Comparison of ENCODE assay signal across 24 cellular contexts in the genomic region with DNA sequence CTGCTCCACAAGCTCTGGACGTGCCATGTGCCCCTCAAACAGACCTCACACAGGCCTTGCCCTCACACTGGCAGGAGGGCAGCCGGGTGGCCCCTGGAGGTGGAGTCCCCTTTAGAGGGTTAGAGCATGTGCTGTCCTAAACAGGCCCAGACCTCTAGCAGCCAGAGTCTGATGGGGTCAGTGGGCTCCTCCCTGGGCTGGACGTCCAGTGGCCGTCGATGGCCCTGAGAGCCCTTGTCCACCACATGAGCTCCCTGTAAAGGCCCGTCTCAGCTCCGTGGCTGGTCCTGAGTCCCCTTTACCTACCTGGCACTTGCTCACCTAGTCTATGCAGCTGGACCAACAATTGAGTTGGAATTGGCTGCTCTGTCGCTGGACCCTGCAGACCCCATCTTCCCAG. TPM values are rescaled to one million over a fixed set of nuclear protein-coding genes. Genes with fewer than 3 reads are reported as not detected.
DNase-seq lines count a peak whose midpoint lies in the region; ATAC-seq and TF ChIP-seq lines count a peak whose summit lies in the region.
"Had no signal": no experiment of that assay in that cellular context is flagged by ENCODE, and none has a peak within 500 bp of the region (broad histone marks: within the 10 kb centered on the region; RNA-seq: fewer than 3 reads in every experiment).

No MANE protein-coding gene starts in this region.

- ATAC-seq in activated CD4-positive, alpha-beta T cell treated with anti-CD3 and anti-CD28 coated beads for 36 hours: no peak
- ATAC-seq in natural killer cell treated with Interleukin-12 subunit alpha and Interleukin-12 subunit beta and Interleukin-15 and Interleukin-18, amount 100 ng/mL, for 72 hours: no peak
- no peak for ATAC-seq in natural killer cell
- no peak for ATAC-seq in naive thymus-derived CD4-positive, alpha-beta T cell

- peaks cover 0 to 8% (median 4%) of the 10 kb centered on the region in 6 donors for H3K4me1 ChIP-seq in spleen
- H3K4me1 ChIP-seq in naive thymus-derived CD4-positive, alpha-beta T cell (ENCODE audit: control insufficient read depth in 2 of 2, insufficient read depth in 2 of 2, low read length in 2 of 2): no peaks in the 10 kb centered on the region

- no peak overlapping the region for H3K4me3 ChIP-seq in spleen
- no peak overlapping the region for H3K4me3 ChIP-seq in naive thymus-derived CD4-positive, alpha-beta T cell (ENCODE audit: low read length)
- H3K4me3 ChIP-seq: PC-9 had no signal

- POLR2A ChIA-PET in activated CD4-positive, alpha-beta T cell treated with anti-CD3 and anti-CD28 coated beads for 36 hours (lab: Charles Lee): no interaction called here
- POLR2A ChIA-PET in naive thymus-derived CD4-positive, alpha-beta T cell (lab: Charles Lee): no interaction called here

- H3K9me3 Mint-ChIP-seq in activated CD4-positive, alpha-beta T cell treated with anti-CD3 and anti-CD28 coated beads for 36 hours (ENCODE audit: low read depth): no peaks in the 10 kb centered on the region
- no peaks in the 10 kb centered on the region for H3K9me3 Mint-ChIP-seq in natural killer cell treated with Interleukin-12 subunit alpha and Interleukin-12 subunit beta and Interleukin-15 and Interleukin-18, amount 100 ng/mL, for 72 hours
- H3K9me3 Mint-ChIP-seq in natural killer cell (no peaks in the 10 kb centered on the region), chondrocyte (ENCODE audit: low read depth) (no peaks in the 10 kb centered on the region)
- H3K9me3 Mint-ChIP-seq in naive thymus-derived CD4-positive, alpha-beta T cell: peaks cover 0 to 2% (median 0%) of the 10 kb centered on the region in 11 donors
- H3K9me3 Mint-ChIP-seq: CD4-positive, alpha-beta T cell had no signal

- no peak overlapping the region for H3K27ac ChIP-seq in spleen
- no peak overlapping the region for H3K27ac ChIP-seq in naive thymus-derived CD4-positive, alpha-beta T cell (ENCODE audit: low read depth, low read length)
- H3K27ac ChIP-seq: PC-9 had no signal

- H3K4me3 Mint-ChIP-seq in activated CD4-positive, alpha-beta T cell treated with anti-CD3 and anti-CD28 coated beads for 36 hours: no peak overlapping the region
- no peak overlapping the region for H3K4me3 Mint-ChIP-seq in natural killer cell treated with Interleukin-12 subunit alpha and Interleukin-12 subunit beta and Interleukin-15 and Interleukin-18, amount 100 ng/mL, for 72 hours
- H3K4me3 Mint-ChIP-seq in natural killer cell (no peak overlapping the region), chondrocyte (ENCODE audit: unreplicated experiment) (no peak overlapping the region)
- H3K4me3 Mint-ChIP-seq in naive thymus-derived CD4-positive, alpha-beta T cell: no peak overlapping the region
- H3K4me3 Mint-ChIP-seq: CD4-positive, alpha-beta T cell had no signal

- no peaks in the 10 kb centered on the region for H3K9me3 ChIP-seq in spleen
- H3K9me3 ChIP-seq in naive thymus-derived CD4-positive, alpha-beta T cell (ENCODE audit: control insufficient read depth in 2 of 3, low read length in 3 of 3): no peaks in the 10 kb centered on the region

- intact Hi-C loops in activated CD4-positive, alpha-beta T cell treated with anti-CD3 and anti-CD28 coated beads for 36 hours (cut with DNase I, micrococcal nuclease): no loop called here
- intact Hi-C loops in natural killer cell (cut with micrococcal nuclease) (no loop called here), spleen (cut with DNase I; ENCODE audit: low total_unique reads) (no loop called here)
- intact Hi-C loops in naive thymus-derived CD4-positive, alpha-beta T cell (cut with micrococcal nuclease): no loop called here

- H3K36me3 Mint-ChIP-seq in activated CD4-positive, alpha-beta T cell treated with anti-CD3 and anti-CD28 coated beads for 36 hours (ENCODE audit: low read depth): no peaks in the 10 kb centered on the region
- no peaks in the 10 kb centered on the region for H3K36me3 Mint-ChIP-seq in natural killer cell treated with Interleukin-12 subunit alpha and Interleukin-12 subunit beta and Interleukin-15 and Interleukin-18, amount 100 ng/mL, for 72 hours
- no peaks in the 10 kb centered on the region for H3K36me3 Mint-ChIP-seq in natural killer cell
- H3K36me3 Mint-ChIP-seq in chondrocyte (ENCODE audit: low read depth): no peaks in the 10 kb centered on the region
- no peaks in the 10 kb centered on the region for H3K36me3 Mint-ChIP-seq in naive thymus-derived CD4-positive, alpha-beta T cell

- H3K27me3 ChIP-seq in spleen (replicated peaks in 1 of 7): peaks cover 0 to 100% (median 45%) of the 10 kb centered on the region in 7 donors
- no peaks in the 10 kb centered on the region for H3K27me3 ChIP-seq in naive thymus-derived CD4-positive, alpha-beta T cell (ENCODE audit: control insufficient read depth in 2 of 2, insufficient read depth in 2 of 2, low read length in 2 of 2)

- peak; percentile 0 for DNase-seq in activated CD4-positive, alpha-beta T cell treated with anti-CD3 and anti-CD28 coated beads for 36 hours
- DNase-seq in activated CD4-positive, alpha-beta T cell treated with anti-CD3 and anti-CD28 coated beads, Interleukin-2, amount 50 U/mL, for 1 hour: no peak
- peak; percentile 20 for DNase-seq in natural killer cell treated with Interleukin-12 subunit alpha and Interleukin-12 subunit beta and Interleukin-15 and Interleukin-18, amount 100 ng/mL, for 72 hours (ENCODE audit: low spot score)
- DNase-seq in natural killer cell: no peak
- DNase-seq in chondrocyte (ENCODE audit: low spot score): peak; percentile 66
- peak; percentile 54 for DNase-seq in spleen
- no peak for DNase-seq in DMS79 (lab: John Stamatoyannopoulos, UW)
- no peak for DNase-seq in naive thymus-derived CD4-positive, alpha-beta T cell
- DNase-seq: GOT3, KBM-7, MV-4-11, NCI-H1105, NCI-H1436 treated with DMSO at 0.1 percent for 48 hours, NCI-H187 treated with DMSO at 0.1 percent for 48 hours, NCI-H2107, PC-9 had no signal

- whole genome bisulfite sequencing in spleen, 5 donors: 63 to 88% (median 78%) methylated on average over 4 to 8 of the region's 8 CpGs

- no peak for TF ChIP-seq POLR2A in spleen (IDR thresholded peaks at IDR 0.05)

- TF ChIP-seq CTCF in natural killer cell (IDR thresholded peaks at IDR 0.05): no peak
- no peak for TF ChIP-seq CTCF in chondrocyte (IDR thresholded peaks at IDR 0.05)
- TF ChIP-seq CTCF in spleen (IDR thresholded peaks at IDR 0.05 in 8 of 11, conservative IDR thresholded peaks at IDR 0.05 in 3 of 11): no peak

- H3K36me3 ChIP-seq in spleen: no peaks in the 10 kb centered on the region
- no peaks in the 10 kb centered on the region for H3K36me3 ChIP-seq in naive thymus-derived CD4-positive, alpha-beta T cell (ENCODE audit: control insufficient read depth in 2 of 3, insufficient read depth in 3 of 3, low read length in 3 of 3)

- H3K4me1 Mint-ChIP-seq in activated CD4-positive, alpha-beta T cell treated with anti-CD3 and anti-CD28 coated beads for 36 hours: peaks cover 3% of the 10 kb centered on the region
- H3K4me1 Mint-ChIP-seq in natural killer cell treated with Interleukin-12 subunit alpha and Interleukin-12 subunit beta and Interleukin-15 and Interleukin-18, amount 100 ng/mL, for 72 hours (ENCODE audit: low read depth in 2 of 2): peaks cover 0 to 2% of the 10 kb centered on the region in 2 donors
- H3K4me1 Mint-ChIP-seq in natural killer cell (peaks cover 0 to 18% of the 10 kb centered on the region in 2 donors), chondrocyte (ENCODE audit: low read depth) (peaks cover 8% of the 10 kb centered on the region)
- peaks cover 0 to 8% (median 4%) of the 10 kb centered on the region in 7 donors for H3K4me1 Mint-ChIP-seq in naive thymus-derived CD4-positive, alpha-beta T cell

- CTCF ChIA-PET in activated CD4-positive, alpha-beta T cell treated with anti-CD3 and anti-CD28 coated beads for 36 hours (lab: Charles Lee): no interaction called here
- CTCF ChIA-PET in naive thymus-derived CD4-positive, alpha-beta T cell (lab: Charles Lee): no interaction called here

- peaks cover 28% of the 10 kb centered on the region for H3K27me3 Mint-ChIP-seq in activated CD4-positive, alpha-beta T cell treated with anti-CD3 and anti-CD28 coated beads for 36 hours
- peaks cover 15 to 22% of the 10 kb centered on the region in 2 donors for H3K27me3 Mint-ChIP-seq in natural killer cell treated with Interleukin-12 subunit alpha and Interleukin-12 subunit beta and Interleukin-15 and Interleukin-18, amount 100 ng/mL, for 72 hours
- H3K27me3 Mint-ChIP-seq in natural killer cell (ENCODE audit: low read depth in 2 of 2): peaks cover 21 to 40% of the 10 kb centered on the region in 2 donors
- peaks cover 43% of the 10 kb centered on the region for H3K27me3 Mint-ChIP-seq in chondrocyte (ENCODE audit: low read depth)
- peaks cover 21 to 50% (median 37%) of the 10 kb centered on the region in 5 donors for H3K27me3 Mint-ChIP-seq in naive thymus-derived CD4-positive, alpha-beta T cell

- H3K27ac Mint-ChIP-seq in activated CD4-positive, alpha-beta T cell treated with anti-CD3 and anti-CD28 coated beads for 36 hours: no peak overlapping the region
- H3K27ac Mint-ChIP-seq in natural killer cell treated with Interleukin-12 subunit alpha and Interleukin-12 subunit beta and Interleukin-15 and Interleukin-18, amount 100 ng/mL, for 72 hours: no peak overlapping the region
- no peak overlapping the region for H3K27ac Mint-ChIP-seq in natural killer cell
- H3K27ac Mint-ChIP-seq in chondrocyte (ENCODE audit: unreplicated experiment): no peak overlapping the region
- no peak overlapping the region for H3K27ac Mint-ChIP-seq in naive thymus-derived CD4-positive, alpha-beta T cell
- H3K27ac Mint-ChIP-seq: CD4-positive, alpha-beta T cell had no signal

RNA-seq across cellular contexts. Expression of gene TMEM179, which starts 3.8 kb away (rescaled TPM):
- under 1 TPM in 1 of 2 experiments, not detected in 1; 0.32 TPM for total RNA-seq in activated CD4-positive, alpha-beta T cell treated with anti-CD3 and anti-CD28 coated beads for 36 hours
- total RNA-seq in natural killer cell treated with Interleukin-12 subunit alpha and Interleukin-12 subunit beta and Interleukin-15 and Interleukin-18, amount 100 ng/mL, for 72 hours: under 1 TPM; 0.48 to 0.84 TPM
- total RNA-seq in natural killer cell: not detected
- 0.54 to 1.2 TPM (median 0.75 TPM) in 3 replicates for total RNA-seq in chondrocyte
- not detected for total RNA-seq in spleen
- polyA plus RNA-seq in spleen: under 1 TPM in 1 of 3 donors, not detected in 2; 0.08 TPM
- total RNA-seq in naive thymus-derived CD4-positive, alpha-beta T cell: under 1 TPM in 1 of 5 experiments, not detected in 4; 0.15 TPM
- polyA plus RNA-seq in naive thymus-derived CD4-positive, alpha-beta T cell: not detected
- total RNA-seq: A172; CD4-positive, alpha-beta T cell; G401; LHCN-M2; MCF 10A; PC-9; RPMI7951 had no signal

RNA-seq across cellular contexts. Expression of gene C14orf180, which starts 21.2 kb away (rescaled TPM):
- total RNA-seq in activated CD4-positive, alpha-beta T cell treated with anti-CD3 and anti-CD28 coated beads for 36 hours: not detected
- not detected for total RNA-seq in natural killer cell treated with Interleukin-12 subunit alpha and Interleukin-12 subunit beta and Interleukin-15 and Interleukin-18, amount 100 ng/mL, for 72 hours
- total RNA-seq in natural killer cell (not detected), chondrocyte (not detected in 3 replicates), spleen (under 1 TPM in 2 of 7 donors, not detected in 5; 0.17 to 0.28 TPM)
- under 1 TPM; 0.20 to 0.70 (median 0.28) TPM for polyA plus RNA-seq in spleen
- not detected for total RNA-seq in naive thymus-derived CD4-positive, alpha-beta T cell
- not detected for polyA plus RNA-seq in naive thymus-derived CD4-positive, alpha-beta T cell
- total RNA-seq: A172; CD4-positive, alpha-beta T cell; Daoy; G401; LHCN-M2; MCF 10A; PC-9; RPMI7951 had no signal
- polyA plus RNA-seq: BJ had no signal

Comparison
In these comparisons a context has a peak if more than half of its experiments do, and no peak if none do; other contexts are left out.
1. DNase-seq: peak in activated CD4-positive, alpha-beta T cell treated with anti-CD3 and anti-CD28 coated beads for 36 hours (single experiment), natural killer cell treated with Interleukin-12 subunit alpha and Interleukin-12 subunit beta and Interleukin-15 and Interleukin-18, amount 100 ng/mL, for 72 hours (single experiment), chondrocyte (single experiment) and spleen (single experiment); none in activated CD4-positive, alpha-beta T cell treated with anti-CD3 and anti-CD28 coated beads, Interleukin-2, amount 50 U/mL, for 1 hour (single experiment), natural killer cell (single experiment), DMS79 (single experiment) and naive thymus-derived CD4-positive, alpha-beta T cell (0 of 9).